ENCODE assay signal across 1 cellular context in genomic region chr20:29123861-29124260, GRCh38.
TF ChIP-seq lines count a peak whose summit lies in the region.

No MANE protein-coding gene starts in this region.

TF ChIP-seq in HepG2, 621 proteins besides CTCF, POLR2A, EP300 and RAD21 (continued from another document):
- no peak for TF ChIP-seq HMGXB4 (CRISPR knock-in tag; IDR thresholded peaks at IDR 0.05; ENCODE audit: borderline replicate concordance in 1 of 2, low read depth in 1 of 2)
- TF ChIP-seq ZNF549 (CRISPR knock-in tag; IDR thresholded peaks at IDR 0.05), result no peak
